8 cellular contexts compared by ENCODE assay signal in the genomic region with DNA sequence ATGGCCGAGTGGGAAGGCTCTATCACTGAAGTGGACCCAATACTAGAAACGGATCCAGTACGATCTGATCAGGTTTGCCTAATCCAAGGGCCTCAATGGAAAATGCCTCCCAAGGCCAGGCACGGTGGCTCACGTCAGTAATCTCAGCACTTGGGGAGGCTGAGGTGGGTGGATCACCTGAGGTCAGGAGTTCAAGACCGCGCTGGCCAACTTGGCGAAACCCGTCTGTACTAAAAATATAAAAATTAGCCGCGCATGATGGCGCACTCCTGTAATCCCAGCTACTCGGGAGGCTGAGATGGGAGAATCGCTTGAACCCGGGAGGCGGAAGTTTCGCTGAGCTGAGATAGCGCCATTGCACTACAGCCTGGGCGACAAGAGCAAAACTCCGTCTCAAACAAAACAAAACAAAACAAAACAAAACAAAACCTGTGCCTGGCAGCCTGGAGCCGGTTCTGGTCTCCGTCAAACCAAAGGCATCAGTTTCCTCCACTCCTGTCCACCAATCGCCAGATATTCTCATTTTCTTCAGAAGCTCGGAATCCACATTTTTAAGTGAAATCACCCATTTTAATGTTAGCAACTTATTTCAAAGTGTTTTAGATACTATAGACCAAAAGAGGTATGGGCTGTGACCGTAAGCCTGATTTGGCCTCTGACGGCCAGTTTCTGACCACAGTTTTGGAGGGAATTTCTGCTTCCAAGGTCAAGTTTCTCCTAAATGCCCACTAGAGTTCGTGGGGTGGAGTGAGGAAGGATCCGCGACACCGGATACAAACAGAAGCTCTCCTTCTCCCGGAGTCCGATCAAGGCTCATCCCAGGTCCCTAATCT. TPM values are rescaled to one million over a fixed set of nuclear protein-coding genes. Genes with fewer than 3 reads are reported as not detected.
A peak's percentile ranks its signal among the peaks of the same experiment; 100 is the strongest.
DNase-seq lines count a peak whose midpoint lies in the region; ATAC-seq and TF ChIP-seq lines count a peak whose summit lies in the region.

No MANE protein-coding gene starts in this region.

- TF ChIP-seq POLR2A in body of pancreas (IDR thresholded peaks at IDR 0.05) = no peak
- no peak for TF ChIP-seq POLR2A in vagina (IDR thresholded peaks at IDR 0.05)

- H3K56ac ChIP-seq in mesendoderm (ENCODE audit: low read length) = peak overlapping the region; percentile 93

- WGBS in body of pancreas, 2 donors = 61% methylated on average over 31 to 32 of the region's 32 CpGs
- WGBS in mesendoderm (ENCODE audit: extremely low coverage, insufficient coverage, low lambda C conversion rate) = no CpG with 5 or more reads among the region's 32 CpGs

- H3K9me3 ChIP-seq in right atrium auricular region = no peaks in the 10 kb centered on the region
- H3K9me3 ChIP-seq in body of pancreas = no peaks in the 10 kb centered on the region
- no peaks in the 10 kb centered on the region for H3K9me3 ChIP-seq in vagina

- peak overlapping the region; percentile 66 for H3K23ac ChIP-seq in mesendoderm (ENCODE audit: low read length)

- peak overlapping the region; percentile 76 for H3K18ac ChIP-seq in mesendoderm (ENCODE audit: low read length)

- no peak overlapping the region for H2BK120ac ChIP-seq in mesendoderm (ENCODE audit: low read depth, low read length)

- no peak for DNase-seq in right atrium auricular region (ENCODE audit: low spot score)
- DNase-seq in Right ventricle myocardium superior = no peak
- no peak for DNase-seq in body of pancreas
- no peak for DNase-seq in mesendoderm
- DNase-seq in vagina (ENCODE audit: extremely low spot score in 2 of 2) = no peak
- no peak for DNase-seq in activated effector memory CD4-positive, alpha-beta T cell treated with Interleukin-2 at 50 U/mL for 16 hours
- DNase-seq in hippocampal formation (lab: John Stamatoyannopoulos, UW) = no peak

- H3K4me3 ChIP-seq in right atrium auricular region (peak overlapping the region; percentile 47 to 56), body of pancreas (peak overlapping the region; percentile 9 to 27), mesendoderm (ENCODE audit: low read length) (peak overlapping the region; percentile 74), vagina (peak overlapping the region; percentile 53 to 54)

- intact Hi-C loops in Right ventricle myocardium superior (cut with DNase I) = no loop called here
- intact Hi-C loops in body of pancreas (cut with DNase I) = no loop called here
- intact Hi-C loops in vagina (cut with DNase I) = no loop called here

- H3K27me3 ChIP-seq in right atrium auricular region (no peaks in the 10 kb centered on the region), body of pancreas (no peaks in the 10 kb centered on the region), mesendoderm (ENCODE audit: insufficient read depth, low read length, poor library complexity) (no peaks in the 10 kb centered on the region), vagina (no peaks in the 10 kb centered on the region)

- peak overlapping the region; percentile 88 for H3K4me2 ChIP-seq in mesendoderm (ENCODE audit: low read length)

- peak overlapping the region; percentile 91 for H2BK5ac ChIP-seq in mesendoderm (ENCODE audit: low read length)

- no peak for ATAC-seq in Right ventricle myocardium superior (ENCODE audit: poor library complexity)
- no peak for ATAC-seq in body of pancreas
- ATAC-seq in HG03354 (IDR thresholded peaks at IDR 0.05; ENCODE audit: poor library complexity, severe bottlenecking, unreplicated experiment) = no peak

- H3K79me1 ChIP-seq in mesendoderm (ENCODE audit: low read length) = no peaks in the 10 kb centered on the region

- peaks cover 7% of the 10 kb centered on the region for H3K79me2 ChIP-seq in mesendoderm (ENCODE audit: control insufficient read depth, insufficient read depth, low read length)

- H3K4ac ChIP-seq in mesendoderm (ENCODE audit: low read depth, low read length) = peak overlapping the region; percentile 84

- peak overlapping the region; percentile 68 for H4K8ac ChIP-seq in mesendoderm (ENCODE audit: low read depth, low read length)

- H2BK15ac ChIP-seq in mesendoderm (replicated peaks; ENCODE audit: low read depth) = peak overlapping the region; percentile 39

- peak overlapping the region; percentile 95 for H3K9ac ChIP-seq in mesendoderm (ENCODE audit: low read length)

- H3K27ac ChIP-seq in right atrium auricular region (peak overlapping the region; percentile 68 to 82), body of pancreas (peak overlapping the region; percentile 8 to 72 (median 41)), mesendoderm (ENCODE audit: low read depth, low read length) (peak overlapping the region; percentile 93), vagina (peak overlapping the region; percentile 72)

- H3K4me1 ChIP-seq in right atrium auricular region (peaks cover 0 to 40% of the 10 kb centered on the region in 2 donors), body of pancreas (peaks cover 15% of the 10 kb centered on the region), mesendoderm (ENCODE audit: control insufficient read depth, low read depth, low read length) (peaks cover 5% of the 10 kb centered on the region), vagina (peaks cover 30% of the 10 kb centered on the region)

- peak overlapping the region; percentile 97 for H4K5ac ChIP-seq in mesendoderm (ENCODE audit: low read length)

- TF ChIP-seq CTCF in right atrium auricular region (IDR thresholded peaks at IDR 0.05) = no peak
- TF ChIP-seq CTCF in body of pancreas (IDR thresholded peaks at IDR 0.05) = no peak
- no peak for TF ChIP-seq CTCF in vagina (IDR thresholded peaks at IDR 0.05)

- H3K36me3 ChIP-seq in right atrium auricular region (no peaks in the 10 kb centered on the region), body of pancreas (replicated peaks in 1 of 2; ENCODE audit: insufficient read depth in 1 of 2, low read depth in 2 of 2) (no peaks in the 10 kb centered on the region), mesendoderm (ENCODE audit: control insufficient read depth, insufficient read depth, low read length) (no peaks in the 10 kb centered on the region), vagina (no peaks in the 10 kb centered on the region)

- H2AK5ac ChIP-seq in mesendoderm (ENCODE audit: low read length) = no peak overlapping the region

RNA-seq across cellular contexts. Expression of a gene that starts 0.7 kb away (rescaled TPM):
- total RNA-seq in right atrium auricular region (10 to 100 TPM; 41.8 to 62.9 TPM), Right ventricle myocardium superior (45.8 TPM), body of pancreas (10 to 100 TPM; 26.5 to 36.6 TPM), vagina (84.5 TPM)
- polyA plus RNA-seq in mesendoderm (2013, experiment 1 of 2) = 95.1 TPM
- polyA plus RNA-seq in mesendoderm (2013, experiment 2 of 2) = 96.0 TPM

RNA-seq across cellular contexts. Expression of a gene that starts 29.0 kb away (rescaled TPM):
- total RNA-seq in right atrium auricular region = 10 to 100 TPM; 12.9 to 22.2 TPM
- 15.6 TPM for total RNA-seq in Right ventricle myocardium superior
- 10 to 100 TPM; 28.0 to 69.0 TPM for total RNA-seq in body of pancreas
- 89.9 TPM for polyA plus RNA-seq in mesendoderm (2013, experiment 1 of 2)
- polyA plus RNA-seq in mesendoderm (2013, experiment 2 of 2) = 90.7 TPM
- 67.0 TPM for total RNA-seq in vagina

RNA-seq across cellular contexts. Expression of a gene that starts 36.4 kb away (rescaled TPM):
- total RNA-seq in right atrium auricular region (10 to 100 TPM; 16.1 to 21.2 TPM), Right ventricle myocardium superior (21.7 TPM), body of pancreas (10 to 100 TPM; 34.8 to 78.8 TPM), vagina (26.0 TPM)
- polyA plus RNA-seq in mesendoderm (2013, experiment 1 of 2) = 21.3 TPM
- 21.9 TPM for polyA plus RNA-seq in mesendoderm (2013, experiment 2 of 2)

Comparison
In these comparisons a context has a peak if more than half of its experiments do, and no peak if none do; other contexts are left out.
1. H3K27ac ChIP-seq: peak in every context shown above with its lines; median percentile 93 in mesendoderm; 75 in right atrium auricular region; 72 in vagina; 41 in body of pancreas.
2. H3K4me3 ChIP-seq: peak in every context shown above with its lines; median percentile 74 in mesendoderm; 54 in vagina; 52 in right atrium auricular region; 18 in body of pancreas.